Comparison of ENCODE assay signal across 5 cellular contexts in the genomic region with DNA sequence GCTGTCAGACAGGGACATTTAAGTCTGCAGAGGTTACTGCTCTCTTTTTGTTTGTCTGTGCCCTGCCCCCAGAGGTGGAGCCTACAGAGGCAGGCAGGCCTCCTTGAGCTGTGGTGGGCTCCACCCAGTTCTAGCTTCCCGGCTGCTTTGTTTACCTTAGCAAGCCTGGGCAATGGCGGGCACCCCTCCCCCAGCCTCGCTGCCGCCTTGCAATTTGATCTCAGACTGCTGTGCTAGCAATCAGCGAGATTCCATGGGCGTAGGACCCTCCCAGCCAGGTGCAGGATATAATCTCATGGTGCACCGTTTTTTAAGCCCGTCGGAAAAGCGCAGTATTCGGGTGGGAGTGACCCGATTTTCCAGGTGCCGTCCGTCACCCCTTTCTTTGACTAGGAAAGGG.
DNase-seq lines count a peak whose midpoint lies in the region; ATAC-seq, FAIRE-seq and TF ChIP-seq lines count a peak whose summit lies in the region.
"Not testable (repeated sequence)": the region's sequence is repeated elsewhere in the genome, so short reads cannot be mapped to it uniquely, and the experiment has no call there.

No MANE protein-coding gene starts in this region.

- H4K20me1 ChIP-seq in HCT116 (ENCODE audit: insufficient read depth); HepG2 (ENCODE audit: insufficient read depth, low read length): not testable (repeated sequence)

- H3K4me1 ChIP-seq in Caco-2; HCT116 (ENCODE audit: control insufficient read depth in 1 of 2, insufficient read depth in 2 of 2, low read length in 2 of 2); HepG2 (ENCODE audit: insufficient read depth, low read length): not testable (repeated sequence)

- H3K4me2 ChIP-seq in HCT116 (ENCODE audit: low read length), result peak overlapping the region; percentile 47; the same call in 1 of the 2 replicates
- not testable (repeated sequence) for H3K4me2 ChIP-seq in HepG2 (ENCODE audit: low read depth, low read length)

- H3K9me3 Mint-ChIP-seq in Caco-2 (ENCODE audit: unreplicated experiment), result peaks cover 14% of the 10 kb centered on the region
- H3K9me3 Mint-ChIP-seq in WTC11, result peaks cover 18% of the 10 kb centered on the region

- DNase-seq in Caco-2 (peak; percentile 12 to 42), DMS53 (lab: John Stamatoyannopoulos, UW) (peak; percentile 46), WTC11 (ENCODE audit: low spot score) (peak; percentile 54)
- not testable (repeated sequence) for DNase-seq in HCT116 (ENCODE audit: low read depth, low spot score); HepG2 (ENCODE audit: low spot score)

- H3K27me3 ChIP-seq in Caco-2 (replicated peaks; ENCODE audit: control insufficient read depth, insufficient read depth, low read length); HCT116 (ENCODE audit: insufficient read depth, low read length); HepG2 (ENCODE audit: control insufficient read depth in 1 of 2, insufficient read depth in 2 of 2, low read length in 2 of 2): not testable (repeated sequence)

- H3K27ac ChIP-seq in HCT116 (ENCODE audit: low read depth, low read length); HepG2 (ENCODE audit: extremely low read length, insufficient read depth, low read length): not testable (repeated sequence)

- H3K4me3 Mint-ChIP-seq in Caco-2 (ENCODE audit: unreplicated experiment), result peak overlapping the region; percentile 38
- H3K4me3 Mint-ChIP-seq in WTC11, result not testable (repeated sequence)

- TF ChIP-seq POLR2A in HCT116 (IDR thresholded peaks at IDR 0.05; ENCODE audit: borderline replicate concordance, extremely low read depth, insufficient read depth, insufficient read length); HepG2 (IDR thresholded peaks at IDR 0.05; ENCODE audit: insufficient read depth in 1 of 2, low read depth in 2 of 2, low read length in 2 of 2): not testable (repeated sequence)

- RAD21 ChIA-PET in HCT116 (lab: Charles Lee; ENCODE audit: low non-redundant PET in 1 of 2, low total read pairs in 2 of 2, uncharacterized antibody in 2 of 2, unreplicated experiment in 2 of 2), result not testable (repeated sequence)

- BruUV-seq in Caco-2 (replicated peaks; lab: Mats Ljungman, UMichigan); HCT116 (replicated peaks; lab: Mats Ljungman, UMichigan); HepG2 (replicated peaks; lab: Mats Ljungman, UMichigan): not testable (repeated sequence)

- WGBS in HepG2 (ENCODE audit: low lambda C conversion rate), result 68% methylated on average over 8 of the region's 14 CpGs

- not testable (repeated sequence) for H3K79me2 ChIP-seq in HCT116 (ENCODE audit: insufficient read depth, low read length); HepG2 (ENCODE audit: insufficient read depth, low read length)

- not testable (repeated sequence) for H3K27me3 Mint-ChIP-seq in Caco-2 (ENCODE audit: insufficient read depth, unreplicated experiment); WTC11 (ENCODE audit: low read depth)

- H3K36me3 Mint-ChIP-seq in Caco-2 (ENCODE audit: insufficient read depth, unreplicated experiment), result not testable (repeated sequence)
- peaks cover 15% of the 10 kb centered on the region for H3K36me3 Mint-ChIP-seq in WTC11

- H3K27ac Mint-ChIP-seq in Caco-2 (ENCODE audit: unreplicated experiment); WTC11: not testable (repeated sequence)

- not testable (repeated sequence) for H3K9ac ChIP-seq in HCT116 (ENCODE audit: low read length); HepG2 (ENCODE audit: insufficient read depth, low read depth, low read length)

- CTCF ChIA-PET in Caco-2 (lab: Charles Lee); HCT116 (lab: Charles Lee); WTC11 (lab: Charles Lee); HepG2 (lab: Yijun Ruan, JAX; ENCODE audit: low intra/inter-chr PET ratio, low total read pairs): not testable (repeated sequence)

- not testable (repeated sequence) for H3K9me3 ChIP-seq in Caco-2; HCT116 (ENCODE audit: control insufficient read depth in 1 of 2, insufficient read depth in 1 of 2, low read depth in 1 of 2, low read length in 2 of 2); HepG2 (ENCODE audit: low read length)

- TF ChIP-seq EP300 in HepG2 (IDR thresholded peaks at IDR 0.05; ENCODE audit: low read depth in 2 of 2, low read length in 2 of 2); HepG2 (CRISPR knock-in tag; IDR thresholded peaks at IDR 0.05; ENCODE audit: borderline replicate concordance): not testable (repeated sequence)

- POLR2A ChIA-PET in Caco-2 (lab: Charles Lee); HCT116 (lab: Charles Lee); WTC11 (lab: Charles Lee); HepG2 (lab: Yijun Ruan, JAX): not testable (repeated sequence)

- H3K4me3 ChIP-seq in Caco-2 (ENCODE audit: low read depth, low read length); HepG2 (replicated peaks in 1 of 3; ENCODE audit: insufficient read depth in 1 of 3, low read depth in 2 of 3, low read length in 3 of 3): not testable (repeated sequence)
- peak overlapping the region in 1 of 2 experiments; percentile 20; a peak in 2 of 4 replicates for H3K4me3 ChIP-seq in HCT116 (replicated peaks in 1 of 2; ENCODE audit: low read depth in 1 of 2, low read length in 2 of 2)

- intact Hi-C loops in Caco-2 (cut with micrococcal nuclease; ENCODE audit: unreplicated experiment); HCT116 (cut with micrococcal nuclease); HepG2 (cut with micrococcal nuclease; ENCODE audit: unreplicated experiment): not testable (repeated sequence)

- ATAC-seq in HCT116, WTC11, HepG2: not testable (repeated sequence)

- in situ Hi-C loops in HepG2 (cut with HindIII; ENCODE audit: extremely low pct_ligation_motif_present, low pct_unique_long_range_greater_than_20kb), result not testable (repeated sequence)

- not testable (repeated sequence) for TF ChIP-seq CTCF in Caco-2 (IDR thresholded peaks at IDR 0.05; ENCODE audit: insufficient read depth in 1 of 2, low read depth in 1 of 2, low read length in 1 of 2, severe bottlenecking in 1 of 2, unreplicated experiment in 1 of 2); HCT116 (IDR thresholded peaks at IDR 0.05 in 2 of 3, conservative IDR thresholded peaks at IDR 0.05 in 1 of 3; ENCODE audit: borderline replicate concordance in 1 of 3, insufficient read depth in 1 of 3, low read depth in 2 of 3, low read length in 2 of 3); WTC11 (IDR thresholded peaks at IDR 0.05); HepG2 (CRISPR knock-in tag; IDR thresholded peaks at IDR 0.05)

- not testable (repeated sequence) for TF ChIP-seq RAD21 in HCT116 (IDR thresholded peaks at IDR 0.05; ENCODE audit: low read depth); HepG2 (CRISPR knock-in tag; IDR thresholded peaks at IDR 0.05)

- not testable (repeated sequence) for FAIRE-seq in HepG2 (lab: Jason Lieb, UNC)

- H3K9me2 ChIP-seq in HCT116 (ENCODE audit: insufficient read depth), result not testable (repeated sequence)

- H2AFZ ChIP-seq in HCT116 (ENCODE audit: low read depth, low read length, poor library complexity, severe bottlenecking); HepG2 (ENCODE audit: low read length): not testable (repeated sequence)

- H3K4me1 Mint-ChIP-seq in Caco-2 (ENCODE audit: low read depth, unreplicated experiment); WTC11: not testable (repeated sequence)

- H3K36me3 ChIP-seq in Caco-2 (ENCODE audit: control insufficient read depth, insufficient read depth, low read length); HCT116 (ENCODE audit: control insufficient read depth in 1 of 2, insufficient read depth in 2 of 2, low read length in 2 of 2); HepG2 (replicated peaks in 1 of 2; ENCODE audit: control insufficient read depth in 1 of 2, insufficient read depth in 2 of 2, low read length in 2 of 2): not testable (repeated sequence)

TF ChIP-seq in HepG2, 621 proteins besides CTCF, POLR2A, EP300 and RAD21:
- TF ChIP-seq, protein P1, sequence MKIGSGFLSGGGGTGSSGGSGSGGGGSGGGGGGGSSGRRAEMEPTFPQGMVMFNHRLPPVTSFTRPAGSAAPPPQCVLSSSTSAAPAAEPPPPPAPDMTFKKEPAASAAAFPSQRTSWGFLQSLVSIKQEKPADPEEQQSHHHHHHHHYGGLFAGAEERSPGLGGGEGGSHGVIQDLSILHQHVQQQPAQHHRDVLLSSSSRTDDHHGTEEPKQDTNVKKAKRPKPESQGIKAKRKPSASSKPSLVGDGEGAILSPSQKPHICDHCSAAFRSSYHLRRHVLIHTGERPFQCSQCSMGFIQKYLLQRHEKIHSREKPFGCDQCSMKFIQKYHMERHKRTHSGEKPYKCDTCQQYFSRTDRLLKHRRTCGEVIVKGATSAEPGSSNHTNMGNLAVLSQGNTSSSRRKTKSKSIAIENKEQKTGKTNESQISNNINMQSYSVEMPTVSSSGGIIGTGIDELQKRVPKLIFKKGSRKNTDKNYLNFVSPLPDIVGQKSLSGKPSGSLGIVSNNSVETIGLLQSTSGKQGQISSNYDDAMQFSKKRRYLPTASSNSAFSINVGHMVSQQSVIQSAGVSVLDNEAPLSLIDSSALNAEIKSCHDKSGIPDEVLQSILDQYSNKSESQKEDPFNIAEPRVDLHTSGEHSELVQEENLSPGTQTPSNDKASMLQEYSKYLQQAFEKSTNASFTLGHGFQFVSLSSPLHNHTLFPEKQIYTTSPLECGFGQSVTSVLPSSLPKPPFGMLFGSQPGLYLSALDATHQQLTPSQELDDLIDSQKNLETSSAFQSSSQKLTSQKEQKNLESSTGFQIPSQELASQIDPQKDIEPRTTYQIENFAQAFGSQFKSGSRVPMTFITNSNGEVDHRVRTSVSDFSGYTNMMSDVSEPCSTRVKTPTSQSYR (CRISPR knock-in tag; IDR thresholded peaks at IDR 0.05; ENCODE audit: borderline replicate concordance), result 0 out of 2 replicates have a peak, but pooled peaks have one; percentile 34
